Comparison of ENCODE assay signal across 27 cellular contexts in the genomic region with DNA sequence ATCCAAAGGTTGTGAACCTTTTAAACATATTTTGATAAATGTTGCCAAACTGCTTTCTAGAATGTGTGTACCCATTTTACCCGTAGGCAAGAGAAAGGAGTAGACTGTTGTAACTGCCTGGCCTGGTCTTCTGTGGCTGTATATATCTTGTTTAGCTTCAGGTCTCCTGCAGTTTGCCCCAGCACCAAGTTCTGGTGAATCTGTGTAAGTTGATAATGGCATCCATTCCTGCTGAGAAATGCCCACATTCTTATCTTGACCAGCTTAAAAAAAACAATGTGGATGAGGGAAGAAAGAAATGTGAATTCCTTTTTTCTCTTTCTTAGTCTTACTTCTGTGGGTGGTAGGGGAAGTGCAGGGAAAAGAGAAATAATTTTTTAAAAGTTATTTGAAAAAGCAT. TPM values are rescaled to one million over a fixed set of nuclear protein-coding genes. Genes with fewer than 3 reads are reported as not detected.
A peak's percentile ranks its signal among the peaks of the same experiment; 100 is the strongest.
DNase-seq lines count a peak whose midpoint lies in the region; FAIRE-seq and TF ChIP-seq lines count a peak whose summit lies in the region.
"Had no signal": no experiment of that assay in that cellular context is flagged by ENCODE, and none has a peak within 500 bp of the region (broad histone marks: within the 10 kb centered on the region; RNA-seq: fewer than 3 reads in every experiment).

No MANE protein-coding gene starts in this region.

- H3F3A ChIP-seq in PC-9 (ENCODE audit: insufficient read depth, low read depth), result no peaks in the 10 kb centered on the region

- FAIRE-seq in astrocyte (lab: Jason Lieb, UNC), result no peak
- FAIRE-seq: K562 had no signal

- H3K4me1 Mint-ChIP-seq in astrocyte (ENCODE audit: low read depth, unreplicated experiment) (peaks cover 43% of the 10 kb centered on the region), type B pancreatic cell (ENCODE audit: unreplicated experiment) (peaks cover 45% of the 10 kb centered on the region)

- H3K79me2 ChIP-seq in PC-9 (ENCODE audit: low read depth), result no peaks in the 10 kb centered on the region
- no peaks in the 10 kb centered on the region for H3K79me2 ChIP-seq in astrocyte (ENCODE audit: insufficient read depth, low read length)
- no peaks in the 10 kb centered on the region for H3K79me2 ChIP-seq in mammary epithelial cell (ENCODE audit: insufficient read depth, low read length)

- CTCF ChIA-PET in PC-9 (lab: Charles Lee), result no interaction called here
- CTCF ChIA-PET in mammary epithelial cell (lab: Charles Lee; ENCODE audit: low non-redundant PET), result no interaction called here

- H3K9me3 Mint-ChIP-seq in astrocyte (ENCODE audit: unreplicated experiment) (peaks cover 8% of the 10 kb centered on the region), type B pancreatic cell (no peaks in the 10 kb centered on the region)
- H3K9me3 Mint-ChIP-seq: HFFc6 had no signal

- H2AFZ ChIP-seq in PC-9 (no peak overlapping the region), astrocyte (ENCODE audit: low read depth, low read length) (no peak overlapping the region), mammary epithelial cell (ENCODE audit: low read depth, low read length) (no peak overlapping the region)
- H2AFZ ChIP-seq: GM23248 had no signal

- H3K36me3 ChIP-seq in PC-9 (ENCODE audit: low read depth) (no peaks in the 10 kb centered on the region), astrocyte (ENCODE audit: insufficient read depth, low read length) (no peaks in the 10 kb centered on the region), mammary epithelial cell (ENCODE audit: insufficient read depth, low read length) (no peaks in the 10 kb centered on the region)

- peak overlapping the region; percentile 43; the same call in 1 of the 2 replicates for H3K27ac ChIP-seq in PC-9
- H3K27ac ChIP-seq in astrocyte (ENCODE audit: low read depth, low read length), result no peak overlapping the region
- H3K27ac ChIP-seq in mammary epithelial cell (ENCODE audit: insufficient read depth, low read depth, low read length), result no peak overlapping the region
- H3K27ac ChIP-seq: C4-2B, GM23248 had no signal

- POLR2A ChIA-PET in PC-9 (lab: Charles Lee; ENCODE audit: unreplicated experiment), result no interaction called here

- H3K27ac Mint-ChIP-seq in astrocyte (ENCODE audit: unreplicated experiment) (peak overlapping the region; percentile 63), type B pancreatic cell (no peak overlapping the region)
- H3K27ac Mint-ChIP-seq: HFFc6 had no signal

- intact Hi-C loops in PC-9 (cut with micrococcal nuclease; ENCODE audit: unreplicated experiment), result no loop called here
- intact Hi-C loops in mammary epithelial cell (cut with micrococcal nuclease), result no loop called here

- H3K4me2 ChIP-seq in PC-9 (no peak overlapping the region), astrocyte (ENCODE audit: low read length) (no peak overlapping the region), mammary epithelial cell (ENCODE audit: insufficient read depth, low read depth, low read length) (no peak overlapping the region)
- H3K4me2 ChIP-seq: SK-N-SH had no signal

- TF ChIP-seq CTCF in PC-9 (conservative IDR thresholded peaks at IDR 0.05), result no peak
- TF ChIP-seq CTCF in astrocyte (IDR thresholded peaks at IDR 0.05; ENCODE audit: insufficient read depth, low read depth, low read length), result no peak
- peak; percentile 14 for TF ChIP-seq CTCF in type B pancreatic cell (conservative IDR thresholded peaks at IDR 0.05)
- no peak for TF ChIP-seq CTCF in mammary epithelial cell (conservative IDR thresholded peaks at IDR 0.05 in 1 of 2, IDR thresholded peaks at IDR 0.05 in 1 of 2; ENCODE audit: extremely low read depth in 1 of 2, insufficient read depth in 1 of 2, low read depth in 1 of 2, low read length in 2 of 2)

- H3K27me3 Mint-ChIP-seq in astrocyte (ENCODE audit: low read depth, unreplicated experiment), result peaks cover 28% of the 10 kb centered on the region
- H3K27me3 Mint-ChIP-seq in type B pancreatic cell, result peaks cover 39% of the 10 kb centered on the region

- no peaks in the 10 kb centered on the region for H3K27me3 ChIP-seq in PC-9 (ENCODE audit: insufficient read depth, low read depth)
- H3K27me3 ChIP-seq in astrocyte (ENCODE audit: insufficient read depth, low read length), result peaks cover 9% of the 10 kb centered on the region
- peaks cover 5% of the 10 kb centered on the region for H3K27me3 ChIP-seq in mammary epithelial cell (ENCODE audit: insufficient read depth, low read length)

- H3K36me3 Mint-ChIP-seq in astrocyte (ENCODE audit: low read depth, unreplicated experiment) (peaks cover 2% of the 10 kb centered on the region), type B pancreatic cell (no peaks in the 10 kb centered on the region)

- WGBS in mammary epithelial cell (ENCODE audit: low coverage, missing lambda C conversion rate), result 64% methylated on average over 1 of the region's 1 CpG

- H3K9me2 ChIP-seq in PC-9 (ENCODE audit: insufficient read depth), result no peaks in the 10 kb centered on the region
- H3K9me2 ChIP-seq: SK-N-SH had no signal

- BruUV-seq in PC-9 (replicated peaks; lab: Mats Ljungman, UMichigan), result no TSS peak
- BruUV-seq in mammary epithelial cell (replicated peaks; lab: Mats Ljungman, UMichigan), result no TSS peak

- H3K4me3 ChIP-seq in PC-9, result no peak overlapping the region
- H3K4me3 ChIP-seq in astrocyte (ENCODE audit: insufficient read depth, low read depth, low read length), result no peak overlapping the region
- H3K4me3 ChIP-seq in mammary epithelial cell (replicated peaks in 1 of 3; ENCODE audit: insufficient read depth in 1 of 3, low read depth in 2 of 3, low read length in 3 of 3), result no peak overlapping the region
- H3K4me3 ChIP-seq: GM23248, K562 had no signal

- H3K9ac ChIP-seq in astrocyte (ENCODE audit: low read length), result no peak overlapping the region
- H3K9ac ChIP-seq in mammary epithelial cell (ENCODE audit: insufficient read depth, low read length), result no peak overlapping the region
- H3K9ac ChIP-seq: GM23248, SK-N-SH had no signal

- H3K4me3 Mint-ChIP-seq in astrocyte (ENCODE audit: unreplicated experiment) (no peak overlapping the region), type B pancreatic cell (no peak overlapping the region)
- H3K4me3 Mint-ChIP-seq: CD8-positive, alpha-beta memory T cell; HFFc6 had no signal

- in situ Hi-C loops in mammary epithelial cell (cut with MboI; ENCODE audit: low sequenced_read_pairs in 2 of 2), result no loop called here

- DNase-seq in CD1c-positive myeloid dendritic cell (ENCODE audit: extremely low spot score) (peak; percentile 48), PC-9 (no peak), astrocyte (ENCODE audit: low read depth) (no peak), type B pancreatic cell (ENCODE audit: extremely low spot score, unreplicated experiment) (no peak), mammary epithelial cell (no peak), 8988T (no peak), COLO668 (lab: John Stamatoyannopoulos, UW; ENCODE audit: unreplicated experiment) (no peak)
- DNase-seq: AML-193; CD8-positive, alpha-beta memory T cell; DMS153; DND-41; GM23248; H7; HFFc6; Kasumi-1; MV-4-11; NCI-H1105; NCI-H1436 treated with DMSO at 0.1 percent for 48 hours; NCI-H187 treated with DMSO at 0.1 percent for 48 hours; NCI-H2171 treated with DMSO at 0.1 percent for 48 hours; NCI-H524; NCI-H774; SIG-M5; SK-N-SH; SW 1271 had no signal

- H4K20me1 ChIP-seq in PC-9 (ENCODE audit: insufficient read depth) (no peaks in the 10 kb centered on the region), astrocyte (ENCODE audit: insufficient read depth, low read length) (no peaks in the 10 kb centered on the region), mammary epithelial cell (ENCODE audit: insufficient read depth, low read length) (no peaks in the 10 kb centered on the region)

- dilution Hi-C loops in mammary epithelial cell (cut with HindIII; ENCODE audit: low sequenced_read_pairs), result no loop called here

- no peaks in the 10 kb centered on the region for H3K9me3 ChIP-seq in PC-9 (ENCODE audit: insufficient read depth, low read depth)
- H3K9me3 ChIP-seq in astrocyte (ENCODE audit: insufficient read depth, low read depth, low read length), result no peaks in the 10 kb centered on the region
- H3K9me3 ChIP-seq in mammary epithelial cell (replicated peaks; ENCODE audit: insufficient read depth, low read length), result no peaks in the 10 kb centered on the region
- H3K9me3 ChIP-seq: SK-N-SH had no signal

- peaks cover 17% of the 10 kb centered on the region for H3K4me1 ChIP-seq in PC-9 (replicated peaks; ENCODE audit: insufficient read depth)
- peaks cover 20% of the 10 kb centered on the region for H3K4me1 ChIP-seq in astrocyte (ENCODE audit: insufficient read depth, low read length)
- H3K4me1 ChIP-seq in mammary epithelial cell (ENCODE audit: insufficient read depth, low read length), result peaks cover 3% of the 10 kb centered on the region

RNA-seq across cellular contexts. Expression of gene TLE3, which starts 53.3 kb away (rescaled TPM):
- 51.3 and 72.4 TPM in 2 replicates for total RNA-seq in PC-9 (2021)
- 45.4 and 61.0 TPM in 2 replicates for total RNA-seq in astrocyte
- total RNA-seq in type B pancreatic cell (ENCODE audit: low replicate concordance), result 109 and 185 TPM in 2 replicates
- 10 to 100 TPM; 27.6 to 32.0 TPM for total RNA-seq in mammary epithelial cell
- 21.2 TPM for polyA plus RNA-seq in mammary epithelial cell
- 53.7 TPM for polyA minus RNA-seq in mammary epithelial cell
